In the genomic region with DNA sequence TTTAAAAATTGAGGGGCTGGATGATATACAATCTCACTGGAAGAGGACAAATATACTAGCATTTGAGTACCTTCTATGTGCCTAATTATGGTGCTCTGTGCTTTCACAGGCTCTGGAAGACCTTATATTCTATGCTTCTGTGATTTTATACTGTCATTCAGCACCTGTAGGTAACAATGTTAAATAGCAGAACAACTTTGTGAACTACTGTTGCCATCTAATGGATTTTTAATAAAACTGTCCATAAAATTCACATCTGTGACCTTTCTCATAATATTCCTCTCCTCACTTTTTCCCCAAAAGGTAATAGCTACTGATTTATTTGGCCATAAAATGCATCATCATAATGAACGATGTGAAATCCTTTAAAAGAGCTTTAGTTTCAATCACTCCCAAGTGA, we compare ENCODE assay signal across 1 cellular context.
TF ChIP-seq lines count a peak whose summit lies in the region.

No MANE protein-coding gene starts in this region.

TF ChIP-seq in liver, 16 proteins besides CTCF, POLR2A, EP300 and RAD21 (continued from another document):
- TF ChIP-seq REST (IDR thresholded peaks at IDR 0.05) (no peak), SP1 (IDR thresholded peaks at IDR 0.05) (no peak), ATF3 (IDR thresholded peaks at IDR 0.05) (no peak), JUND (IDR thresholded peaks at IDR 0.05) (no peak), YY1 (IDR thresholded peaks at IDR 0.05) (no peak), RXRA (IDR thresholded peaks at IDR 0.05) (no peak), GABPA (IDR thresholded peaks at IDR 0.05 in 1 of 2, conservative IDR thresholded peaks at IDR 0.05 in 1 of 2) (no peak), HNF4A (conservative IDR thresholded peaks at IDR 0.05) (no peak), FOXA2 (IDR thresholded peaks at IDR 0.05) (no peak)
- TF ChIP-seq, protein P1, sequence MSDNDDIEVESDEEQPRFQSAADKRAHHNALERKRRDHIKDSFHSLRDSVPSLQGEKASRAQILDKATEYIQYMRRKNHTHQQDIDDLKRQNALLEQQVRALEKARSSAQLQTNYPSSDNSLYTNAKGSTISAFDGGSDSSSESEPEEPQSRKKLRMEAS (IDR thresholded peaks at IDR 0.05) = no peak
